ENCODE assay signal across 17 cellular contexts in genomic region chr1:199101635-199102034, GRCh38.
"Had no signal": no experiment of that assay in that cellular context is flagged by ENCODE, and none has a peak within 500 bp of the region (broad histone marks: within the 10 kb centered on the region; RNA-seq: fewer than 3 reads in every experiment).

No MANE protein-coding gene starts in this region.

- H3K9me3 ChIP-seq: prostate gland had no signal

- H3K4me1 ChIP-seq: gastroesophageal sphincter, prostate gland, vagina had no signal

- H3K36me3 ChIP-seq: gastroesophageal sphincter, prostate gland, spleen, thoracic aorta, vagina had no signal

- H3K27me3 ChIP-seq: gastroesophageal sphincter, spleen, vagina had no signal

- DNase-seq: activated CD4-positive, alpha-beta memory T cell treated with anti-CD3 and anti-CD28 coated beads for 36 hours; activated CD4-positive, alpha-beta T cell treated with anti-CD3 and anti-CD28 coated beads for 48 hours; activated naive CD8-positive, alpha-beta T cell treated with anti-CD3 and anti-CD28 coated beads, Interleukin-2, amount 50 U/mL, for 24 hours; activated T-cell treated with anti-CD3 and anti-CD28 coated beads, Interleukin-2, amount 50 U/mL, for 48 hours; cerebellar nuclear complex; head of caudate nucleus; hypothalamus; left ventricle myocardium superior; mammary epithelial cell; spleen; stimulated activated CD4-positive, alpha-beta T cell treated with anti-CD3 and anti-CD28 coated beads, Interleukin-4, amount 100 ng/mL, for 24 hours; stimulated activated naive CD4-positive, alpha-beta T cell treated with Interleukin-2 at 50 U/mL for 16 hours had no signal

- H3K4me3 ChIP-seq: coronary artery, gastroesophageal sphincter, prostate gland, spleen, thoracic aorta, vagina had no signal

- ATAC-seq: gastroesophageal sphincter, left ventricle myocardium superior had no signal
